Comparison of ENCODE assay signal across 6 cellular contexts in genomic region chr15:88505721-88506120, GRCh38.
"Had no signal": no experiment of that assay in that cellular context is flagged by ENCODE, and none has a peak within 500 bp of the region (broad histone marks: within the 10 kb centered on the region; RNA-seq: fewer than 3 reads in every experiment).

No MANE protein-coding gene starts in this region.

- H3K4me3 ChIP-seq: GM23338, K562 had no signal

- ATAC-seq: GM23338, K562 had no signal

- H2AFZ ChIP-seq: GM23338 had no signal

- H3K27ac ChIP-seq: HL-60 had no signal

- DNase-seq: H9, HCEC 1CT, IMR-90 had no signal
